8 cellular contexts compared by ENCODE assay signal in genomic region chr13:20489185-20489820, GRCh38. TPM values are rescaled to one million over a fixed set of nuclear protein-coding genes. Genes with fewer than 3 reads are reported as not detected.
DNase-seq lines count a peak whose midpoint lies in the region; ATAC-seq, FAIRE-seq and TF ChIP-seq lines count a peak whose summit lies in the region.

No MANE protein-coding gene starts in this region.

- no peak overlapping the region for H3K4me3 Mint-ChIP-seq in nephron progenitor cell

- H3K36me3 ChIP-seq in K562 (ENCODE audit: control insufficient read depth, insufficient read depth, low read length) = no peaks in the 10 kb centered on the region

- 4% methylated on average over 4 of the region's 4 CpGs for WGBS in K562 (ENCODE audit: insufficient coverage, low coverage, missing lambda C conversion rate)

- H3K9me1 ChIP-seq in K562 (ENCODE audit: control insufficient read depth, insufficient read depth, low read length) = no peaks in the 10 kb centered on the region

- peak; percentile 30 to 43 for TF ChIP-seq RAD21 in K562 (CRISPR knock-in tag; conservative IDR thresholded peaks at IDR 0.05 in 1 of 2, IDR thresholded peaks at IDR 0.05 in 1 of 2)

- DNase-seq in activated effector memory CD4-positive, alpha-beta T cell treated with anti-CD3 and anti-CD28 coated beads, Interleukin-2, amount 50 U/mL, for 16 hours = peak; percentile 79
- no peak for DNase-seq in activated effector memory CD4-positive, alpha-beta T cell treated with Interleukin-2 at 50 U/mL for 16 hours
- DNase-seq in NCI-H1694 (lab: John Stamatoyannopoulos, UW) (peak; percentile 51), K562 (ENCODE audit: extremely low read depth in 1 of 4, low spot score in 3 of 4) (no peak), G401 (ENCODE audit: low spot score) (no peak), nephron progenitor cell (no peak)
- DNase-seq in stimulated activated CD4-positive, alpha-beta T cell treated with anti-CD3 and anti-CD28 coated beads, Interleukin-4, amount 100 ng/mL, for 4 hours = peak; percentile 36 to 43
- DNase-seq in activated CD8-positive, alpha-beta memory T cell treated with anti-CD3 and anti-CD28 coated beads for 24 hours = no peak

- H3K27me3 ChIP-seq in K562 (ENCODE audit: control insufficient read depth in 2 of 2, insufficient read depth in 2 of 2, low read length in 2 of 2) = no peaks in the 10 kb centered on the region

- ATAC-seq in K562 = peak; percentile 51; the same call in 2 of the 3 replicates

- H2AFZ ChIP-seq in K562 (ENCODE audit: low read depth, low read length) = no peak overlapping the region

- peaks cover 13% of the 10 kb centered on the region for H3K27me3 Mint-ChIP-seq in nephron progenitor cell (ENCODE audit: low read depth, poor library complexity)

- no peaks in the 10 kb centered on the region for H3K4me1 Mint-ChIP-seq in nephron progenitor cell

- H3K9ac ChIP-seq in K562 (ENCODE audit: insufficient read depth in 1 of 2, low read depth in 2 of 2, low read length in 2 of 2) = no peak overlapping the region

- H3K27ac ChIP-seq in K562 (ENCODE audit: extremely low read depth, low read depth, low read length) = no peak overlapping the region

- no peaks in the 10 kb centered on the region for H3K36me3 Mint-ChIP-seq in nephron progenitor cell (ENCODE audit: low read depth)

- no peaks in the 10 kb centered on the region for H3K79me2 ChIP-seq in K562 (ENCODE audit: control insufficient read depth, insufficient read depth, low read length)

- intact Hi-C loops in K562 (cut with micrococcal nuclease) = loop anchor here (5.0 kb wide), 2 partner anchors 292 to 307 kb away; no protein-coding TSS in a partner anchor

- no peak overlapping the region for H3K27ac Mint-ChIP-seq in nephron progenitor cell

- TF ChIP-seq POLR2A in K562 (conservative IDR thresholded peaks at IDR 0.05) = no peak

- POLR2A ChIA-PET in K562 (lab: Yijun Ruan, JAX) = interaction anchor here (0.6 kb wide), 1 partner anchor 329 kb away, joined by 3 read pairs; no protein-coding TSS in a partner anchor

- TF ChIP-seq CTCF in K562 (IDR thresholded peaks at IDR 0.05 in 2 of 3, conservative IDR thresholded peaks at IDR 0.05 in 1 of 3; ENCODE audit: insufficient read depth in 2 of 3, low read depth in 1 of 3, low read length in 3 of 3) = peak in 1 of 3 experiments; percentile 31; a peak in 1 of 6 replicates
- TF ChIP-seq CTCF in nephron progenitor cell (IDR thresholded peaks at IDR 0.05) = no peak

- no peaks in the 10 kb centered on the region for H3K9me3 ChIP-seq in K562 (replicated peaks; ENCODE audit: control insufficient read depth, insufficient read depth, low read depth, low read length)

- in situ Hi-C loops in K562 (cut with MboI) (no loop called here), G401 (cut with HindIII; ENCODE audit: low sequenced_read_pairs) (no loop called here)

- H3K4me2 ChIP-seq in K562 (ENCODE audit: insufficient read depth, low read length) = no peak overlapping the region

- CTCF ChIA-PET in K562 (lab: Yijun Ruan, JAX; ENCODE audit: low intra/inter-chr PET ratio) = no interaction called here

- no peaks in the 10 kb centered on the region for H3K9me3 Mint-ChIP-seq in nephron progenitor cell

- BruUV-seq in K562 (replicated peaks; lab: Mats Ljungman, UMichigan) = no TSS peak

- no peaks in the 10 kb centered on the region for H3K4me1 ChIP-seq in K562 (replicated peaks in 1 of 2; ENCODE audit: control insufficient read depth in 2 of 2, insufficient read depth in 2 of 2, low read length in 2 of 2)

- TF ChIP-seq EP300 in K562 (IDR thresholded peaks at IDR 0.05; ENCODE audit: low read length) = no peak

- no peak for FAIRE-seq in K562 (lab: Jason Lieb, UNC)

- no peak overlapping the region for H3K4me3 ChIP-seq in K562

- 0 out of 2 replicates have a peak, but pooled peaks cover 4% of the 10 kb centered on the region for H4K20me1 ChIP-seq in K562 (replicated peaks; ENCODE audit: control insufficient read depth, insufficient read depth, low read length)

TF ChIP-seq in K562, 482 proteins besides CTCF, POLR2A, EP300 and RAD21 (continues in another document):
- TF ChIP-seq PKNOX1 (IDR thresholded peaks at IDR 0.05) = peak; percentile 77
- TF ChIP-seq ZNF668 (CRISPR knock-in tag; IDR thresholded peaks at IDR 0.05) = no peak
- TF ChIP-seq MEIS2 (IDR thresholded peaks at IDR 0.05; ENCODE audit: partially characterized antibody) = peak; percentile 3
- 0 out of 2 replicates have a peak, but pooled peaks have one; percentile 7 for TF ChIP-seq PBX2 (CRISPR knock-in tag; IDR thresholded peaks at IDR 0.05; ENCODE audit: low read depth)
- TF ChIP-seq PBX2 (tag; conservative IDR thresholded peaks at IDR 0.05; ENCODE audit: low read depth) = no peak
- TF ChIP-seq CTCFL (IDR thresholded peaks at IDR 0.05; ENCODE audit: borderline replicate concordance, insufficient read depth, low read depth, low read length, poor library complexity, severe bottlenecking) = no peak
- TF ChIP-seq MITF (IDR thresholded peaks at IDR 0.05) = no peak

RNA-seq across cellular contexts. Expression of gene CRYL1, which starts 36.4 kb away (rescaled TPM):
- total RNA-seq in K562 (2011; cell fraction: chromatin; rRNA removed; ENCODE audit: low replicate concordance) = 2.7 and 4.8 TPM in 2 replicates
- total RNA-seq in K562 (2011; cell fraction: nucleolus; rRNA removed) = 1.5 and 2.8 TPM in 2 replicates
- 3.0 and 3.9 TPM in 2 replicates for total RNA-seq in K562 (2011; cell fraction: nucleoplasm; rRNA removed)
- total RNA-seq in K562 (2014; rRNA removed) (2.4 and 2.6 TPM in 2 replicates), K562 (2014; rRNA removed; fragmentation: Illumina TruSeq; extraction: Trizol) (2.0 TPM in 2 replicates), K562 (2015; rRNA removed; fragmentation: Illumina TruSeq; extraction: Trizol) (1.5 and 1.7 TPM in 2 replicates), K562 (2021) (3.1 and 3.4 TPM in 2 replicates)
- polyA plus RNA-seq in K562 (2011; rRNA removed) (6.9 and 9.7 TPM in 2 replicates), K562 (2014; fragmentation: Illumina TruSeq; extraction: Trizol) (3.4 and 3.7 TPM in 2 replicates), K562 (2014; fragmentation: Nextera tagmentation; extraction: Ambion mirVana) (1 to 10 TPM; 1.0 to 1.8 TPM), K562 (2014; rRNA removed) (2.7 and 5.3 TPM in 2 replicates)
- polyA plus RNA-seq in K562 (2011; cell fraction: cytosol; rRNA removed) = 7.4 and 14.6 TPM in 2 replicates
- 6.1 and 6.9 TPM in 2 replicates for polyA plus RNA-seq in K562 (2011; cell fraction: nucleus; rRNA removed)
- polyA plus RNA-seq in K562 (2012) = 3.6 and 10.4 TPM in 2 replicates
- 4.3 and 5.9 TPM in 2 replicates for polyA minus RNA-seq in K562 (2011; rRNA and poly(A)+ RNA removed)
- 3.0 and 3.6 TPM in 2 replicates for polyA minus RNA-seq in K562 (2011; cell fraction: cytosol; rRNA and poly(A)+ RNA removed)
- polyA minus RNA-seq in K562 (2011; cell fraction: nucleus; rRNA and poly(A)+ RNA removed) = 1.3 and 3.2 TPM in 2 replicates
- total RNA-seq in G401 (2014; rRNA removed; shearing (Covaris generic)) = 21.4 and 34.0 TPM in 2 replicates

Comparison
In these comparisons a context has a peak if more than half of its experiments do, and no peak if none do; other contexts are left out.
1. DNase-seq: peak in activated effector memory CD4-positive, alpha-beta T cell treated with anti-CD3 and anti-CD28 coated beads, Interleukin-2, amount 50 U/mL, for 16 hours (single experiment), NCI-H1694 (single experiment) and stimulated activated CD4-positive, alpha-beta T cell treated with anti-CD3 and anti-CD28 coated beads, Interleukin-4, amount 100 ng/mL, for 4 hours (2 of 2); none in activated effector memory CD4-positive, alpha-beta T cell treated with Interleukin-2 at 50 U/mL for 16 hours (single experiment), K562 (0 of 4), G401 (single experiment), nephron progenitor cell (single experiment) and activated CD8-positive, alpha-beta memory T cell treated with anti-CD3 and anti-CD28 coated beads for 24 hours (single experiment).